In the genomic region with DNA sequence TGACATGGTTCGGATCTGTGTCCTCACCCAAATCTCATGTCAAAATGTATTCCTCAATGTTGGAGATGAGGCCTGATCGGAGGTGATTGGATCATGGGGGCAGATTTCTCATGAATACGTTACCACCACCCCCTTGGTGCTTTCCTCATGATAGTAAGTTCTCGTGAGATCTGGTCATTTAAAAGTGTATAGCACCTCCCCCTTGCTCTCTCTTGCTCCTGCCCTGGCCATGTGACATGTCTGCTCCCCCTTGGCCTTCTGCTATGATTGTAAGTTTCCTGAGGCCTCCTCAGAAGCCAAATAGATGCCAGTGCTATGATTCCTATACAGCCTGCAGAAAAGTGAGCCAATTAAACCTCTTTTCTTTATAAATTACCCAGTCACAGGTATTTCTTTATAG, we compare ENCODE assay signal across 23 cellular contexts. TPM values are rescaled to one million over a fixed set of nuclear protein-coding genes. Genes with fewer than 3 reads are reported as not detected.
"Had no signal": no experiment of that assay in that cellular context is flagged by ENCODE, and none has a peak within 500 bp of the region (broad histone marks: within the 10 kb centered on the region; RNA-seq: fewer than 3 reads in every experiment).

No MANE protein-coding gene starts in this region.

- H3K36me3 Mint-ChIP-seq: activated CD8-positive, alpha-beta memory T cell treated with anti-CD3 and anti-CD28 coated beads, Interleukin-2, amount 10 ng/mL, durations not matched to agents 7 days and 5 days; activated naive CD4-positive, alpha-beta T cell treated with anti-CD3 and anti-CD28 coated beads, Interleukin-2, amount 50 U/mL, for 24 hours; natural killer cell had no signal

- H3K27ac ChIP-seq: coronary artery, epithelial cell of prostate, heart right ventricle, parathyroid adenoma, skin epidermis, tibial nerve had no signal

- H3K27me3 ChIP-seq: heart right ventricle, tibial nerve had no signal

- H3K9me3 ChIP-seq: heart right ventricle, tibial nerve had no signal

- H3K27me3 Mint-ChIP-seq: activated CD4-positive, alpha-beta T cell treated with anti-CD3 and anti-CD28 coated beads, Interleukin-2, amount 10 ng/mL, durations not matched to agents 24 days and 14 days had no signal

- H3K4me1 Mint-ChIP-seq: activated CD4-positive, alpha-beta memory T cell treated with anti-CD3 and anti-CD28 coated beads, Interleukin-2, amount 10 ng/mL, durations not matched to agents 7 days and 5 days; activated CD4-positive, alpha-beta T cell treated with anti-CD3 and anti-CD28 coated beads, Interleukin-2, amount 10 ng/mL, durations not matched to agents 24 days and 14 days; activated CD8-positive, alpha-beta memory T cell treated with anti-CD3 and anti-CD28 coated beads, Interleukin-2, amount 10 ng/mL, durations not matched to agents 7 days and 5 days; activated naive CD4-positive, alpha-beta T cell treated with anti-CD3 and anti-CD28 coated beads, Interleukin-2, amount 50 U/mL, for 24 hours; natural killer cell; stimulated activated naive CD8-positive, alpha-beta T cell treated with anti-CD3 and anti-CD28 coated beads, Interleukin-15, amount 100 ng/mL, for 72 hours had no signal

- H3K4me3 ChIP-seq: coronary artery, heart right ventricle, lung, skin epidermis, tibial nerve had no signal

- H3K4me3 Mint-ChIP-seq: activated CD4-positive, alpha-beta memory T cell treated with anti-CD3 and anti-CD28 coated beads, Interleukin-2, amount 10 ng/mL, durations not matched to agents 7 days and 5 days; activated CD4-positive, alpha-beta T cell treated with anti-CD3 and anti-CD28 coated beads, Interleukin-2, amount 10 ng/mL, durations not matched to agents 24 days and 14 days; activated CD8-positive, alpha-beta memory T cell treated with anti-CD3 and anti-CD28 coated beads, Interleukin-2, amount 10 ng/mL, durations not matched to agents 7 days and 5 days; activated naive CD4-positive, alpha-beta T cell treated with anti-CD3 and anti-CD28 coated beads, Interleukin-2, amount 50 U/mL, for 24 hours; natural killer cell; stimulated activated naive CD8-positive, alpha-beta T cell treated with anti-CD3 and anti-CD28 coated beads, Interleukin-15, amount 100 ng/mL, for 72 hours had no signal

- H3K9ac ChIP-seq: parathyroid adenoma had no signal

- ATAC-seq: activated CD8-positive, alpha-beta memory T cell treated with anti-CD3 and anti-CD28 coated beads, Interleukin-2, amount 10 ng/mL, durations not matched to agents 7 days and 5 days; heart right ventricle; natural killer cell; stimulated activated naive CD8-positive, alpha-beta T cell treated with anti-CD3 and anti-CD28 coated beads, Interleukin-15, amount 100 ng/mL, for 72 hours had no signal

- H3K27ac Mint-ChIP-seq: activated CD4-positive, alpha-beta memory T cell treated with anti-CD3 and anti-CD28 coated beads, Interleukin-2, amount 10 ng/mL, durations not matched to agents 7 days and 5 days; activated CD4-positive, alpha-beta T cell treated with anti-CD3 and anti-CD28 coated beads, Interleukin-2, amount 10 ng/mL, durations not matched to agents 24 days and 14 days; activated CD8-positive, alpha-beta memory T cell treated with anti-CD3 and anti-CD28 coated beads, Interleukin-2, amount 10 ng/mL, durations not matched to agents 7 days and 5 days; activated naive CD4-positive, alpha-beta T cell treated with anti-CD3 and anti-CD28 coated beads, Interleukin-2, amount 50 U/mL, for 24 hours; natural killer cell; stimulated activated naive CD8-positive, alpha-beta T cell treated with anti-CD3 and anti-CD28 coated beads, Interleukin-15, amount 100 ng/mL, for 72 hours had no signal

- H3K36me3 ChIP-seq: heart right ventricle, tibial nerve had no signal

- H3K9me3 Mint-ChIP-seq: activated CD4-positive, alpha-beta memory T cell treated with anti-CD3 and anti-CD28 coated beads, Interleukin-2, amount 10 ng/mL, durations not matched to agents 7 days and 5 days; activated CD4-positive, alpha-beta T cell treated with anti-CD3 and anti-CD28 coated beads, Interleukin-2, amount 10 ng/mL, durations not matched to agents 24 days and 14 days; activated naive CD4-positive, alpha-beta T cell treated with anti-CD3 and anti-CD28 coated beads, Interleukin-2, amount 50 U/mL, for 24 hours; natural killer cell; stimulated activated naive CD8-positive, alpha-beta T cell treated with anti-CD3 and anti-CD28 coated beads, Interleukin-15, amount 100 ng/mL, for 72 hours had no signal

- DNase-seq: activated CD4-positive, alpha-beta memory T cell treated with anti-CD3 and anti-CD28 coated beads, Interleukin-2, amount 10 ng/mL, durations not matched to agents 7 days and 5 days; activated CD4-positive, alpha-beta T cell treated with anti-CD3 and anti-CD28 coated beads, Interleukin-2, amount 10 ng/mL, durations not matched to agents 24 days and 14 days; activated CD8-positive, alpha-beta memory T cell treated with anti-CD3 and anti-CD28 coated beads, Interleukin-2, amount 10 ng/mL, durations not matched to agents 7 days and 5 days; activated effector memory CD4-positive, alpha-beta T cell treated with anti-CD3 and anti-CD28 coated beads, Interleukin-2, amount 50 U/mL, for 16 hours; activated T-cell treated with anti-CD3 and anti-CD28 coated beads for 4 hours; aorta; cerebellar nuclear complex; heart right ventricle; kidney; natural killer cell; stimulated activated CD4-positive, alpha-beta T cell treated with anti-CD3 and anti-CD28 coated beads, Interleukin-1b, Interleukin-23, amount 100 ng/mL, for 48 hours; stimulated activated naive CD8-positive, alpha-beta T cell treated with anti-CD3 and anti-CD28 coated beads, Interleukin-15, amount 100 ng/mL, for 72 hours had no signal

- H3K4me1 ChIP-seq: heart right ventricle, parathyroid adenoma, tibial nerve had no signal

- H3K79me2 ChIP-seq: parathyroid adenoma had no signal

- H2AFZ ChIP-seq: parathyroid adenoma had no signal

RNA-seq across cellular contexts. Expression of a gene that starts 7.1 kb away (rescaled TPM):
- total RNA-seq: activated CD4-positive, alpha-beta memory T cell treated with anti-CD3 and anti-CD28 coated beads, Interleukin-2, amount 10 ng/mL, durations not matched to agents 7 days and 5 days; activated CD4-positive, alpha-beta T cell treated with anti-CD3 and anti-CD28 coated beads, Interleukin-2, amount 10 ng/mL, durations not matched to agents 24 days and 14 days; activated CD8-positive, alpha-beta memory T cell treated with anti-CD3 and anti-CD28 coated beads, Interleukin-2, amount 10 ng/mL, durations not matched to agents 7 days and 5 days; aorta; fibroblast of villous mesenchyme; heart right ventricle; kidney; left lobe of liver; lung; mesenteric fat pad; natural killer cell; T-helper 2 cell treated with Interferon-gamma antibody and Interleukin-4, amounts not matched to agents 100 ng/mL and 5 ng/mL, for 36 hours; tibial nerve had no signal

RNA-seq across cellular contexts. Expression of a gene that starts 29.3 kb away (rescaled TPM):
- total RNA-seq: activated CD4-positive, alpha-beta T cell treated with anti-CD3 and anti-CD28 coated beads, Interleukin-2, amount 10 ng/mL, durations not matched to agents 24 days and 14 days; activated CD8-positive, alpha-beta memory T cell treated with anti-CD3 and anti-CD28 coated beads, Interleukin-2, amount 10 ng/mL, durations not matched to agents 7 days and 5 days; aorta; fibroblast of villous mesenchyme; kidney; left lobe of liver; lung; mesenteric fat pad; natural killer cell; T-helper 2 cell treated with Interferon-gamma antibody and Interleukin-4, amounts not matched to agents 100 ng/mL and 5 ng/mL, for 36 hours; tibial nerve had no signal

RNA-seq across cellular contexts. Expression of a gene that starts 50.2 kb away (rescaled TPM):
- total RNA-seq: activated CD4-positive, alpha-beta memory T cell treated with anti-CD3 and anti-CD28 coated beads, Interleukin-2, amount 10 ng/mL, durations not matched to agents 7 days and 5 days; activated CD4-positive, alpha-beta T cell treated with anti-CD3 and anti-CD28 coated beads, Interleukin-2, amount 10 ng/mL, durations not matched to agents 24 days and 14 days; activated CD8-positive, alpha-beta memory T cell treated with anti-CD3 and anti-CD28 coated beads, Interleukin-2, amount 10 ng/mL, durations not matched to agents 7 days and 5 days; aorta; fibroblast of villous mesenchyme; heart right ventricle; kidney; left lobe of liver; lung; mesenteric fat pad; natural killer cell; T-helper 2 cell treated with Interferon-gamma antibody and Interleukin-4, amounts not matched to agents 100 ng/mL and 5 ng/mL, for 36 hours; tibial nerve had no signal

RNA-seq across cellular contexts. Expression of a gene that starts 55.4 kb away (rescaled TPM):
- total RNA-seq: activated CD4-positive, alpha-beta memory T cell treated with anti-CD3 and anti-CD28 coated beads, Interleukin-2, amount 10 ng/mL, durations not matched to agents 7 days and 5 days; activated CD4-positive, alpha-beta T cell treated with anti-CD3 and anti-CD28 coated beads, Interleukin-2, amount 10 ng/mL, durations not matched to agents 24 days and 14 days; activated CD8-positive, alpha-beta memory T cell treated with anti-CD3 and anti-CD28 coated beads, Interleukin-2, amount 10 ng/mL, durations not matched to agents 7 days and 5 days; aorta; fibroblast of villous mesenchyme; heart right ventricle; kidney; left lobe of liver; mesenteric fat pad; natural killer cell; T-helper 2 cell treated with Interferon-gamma antibody and Interleukin-4, amounts not matched to agents 100 ng/mL and 5 ng/mL, for 36 hours; tibial nerve had no signal
